In genomic region chr1:1033731-1034437, GRCh38 we compare ENCODE assay signal across 8 cellular contexts. TPM values are rescaled to one million over a fixed set of nuclear protein-coding genes. Genes with fewer than 3 reads are reported as not detected.
DNase-seq lines count a peak whose midpoint lies in the region; FAIRE-seq and TF ChIP-seq lines count a peak whose summit lies in the region.

No MANE protein-coding gene starts in this region.

- peaks cover 13% of the 10 kb centered on the region for H3K27me3 Mint-ChIP-seq in neural progenitor cell (ENCODE audit: insufficient read depth, low read depth)

- H3K4me3 ChIP-seq in GM12864 (ENCODE audit: low read depth, low read length): peak overlapping the region; percentile 43
- H3K4me3 ChIP-seq in choroid plexus epithelial cell (ENCODE audit: low read depth, low read length): peak overlapping the region; percentile 38
- H3K4me3 ChIP-seq in neural progenitor cell: peak overlapping the region; percentile 58

- no peak for FAIRE-seq in GM19239 (lab: Jason Lieb, UNC)

- H3K4me2 ChIP-seq in neural progenitor cell: peak overlapping the region; percentile 87

- H3K9ac ChIP-seq in neural progenitor cell: no peak overlapping the region

- no peaks in the 10 kb centered on the region for H3K9me3 ChIP-seq in neural progenitor cell (ENCODE audit: low read depth)

- peaks cover 25% of the 10 kb centered on the region for H3K27me3 ChIP-seq in neural progenitor cell

- peak overlapping the region; percentile 69 for H3K4me3 Mint-ChIP-seq in neural progenitor cell

- H3F3A ChIP-seq in neural progenitor cell (ENCODE audit: low read depth): peaks cover 25% of the 10 kb centered on the region

- H3K27ac ChIP-seq in neural progenitor cell: no peak overlapping the region

- no peak overlapping the region for H3K27ac Mint-ChIP-seq in neural progenitor cell

- TF ChIP-seq CTCF in GM12864 (IDR thresholded peaks at IDR 0.05; ENCODE audit: low read depth, low read length, missing control alignments) (no peak), choroid plexus epithelial cell (conservative IDR thresholded peaks at IDR 0.05; ENCODE audit: low read depth, low read length) (no peak), neural progenitor cell (IDR thresholded peaks at IDR 0.05) (no peak)

- H3K36me3 ChIP-seq in neural progenitor cell: no peaks in the 10 kb centered on the region

- DNase-seq in GM12864 (ENCODE audit: low read depth): no peak
- peak; percentile 41 for DNase-seq in NCI-H1105 (lab: John Stamatoyannopoulos, UW)
- no peak for DNase-seq in choroid plexus epithelial cell (ENCODE audit: low read depth)
- peak; percentile 77 for DNase-seq in neural progenitor cell (ENCODE audit: low spot score)
- DNase-seq in RKO (ENCODE audit: low spot score): no peak
- DNase-seq in GM19239 (ENCODE audit: insufficient read length, low spot score): no peak
- no peak for DNase-seq in T1000 (lab: John Stamatoyannopoulos, UW)
- no peak for DNase-seq in activated gamma-delta T cell (lab: John Stamatoyannopoulos, UW)

- H3K79me2 ChIP-seq in neural progenitor cell (ENCODE audit: low read depth): peaks cover 8% of the 10 kb centered on the region

- H4K20me1 ChIP-seq in neural progenitor cell (ENCODE audit: low read depth): peaks cover 71% of the 10 kb centered on the region

- H3K36me3 Mint-ChIP-seq in neural progenitor cell: peaks cover 3% of the 10 kb centered on the region

- peaks cover 16% of the 10 kb centered on the region for H3K4me1 ChIP-seq in neural progenitor cell

- peaks cover 2% of the 10 kb centered on the region for H3K9me3 Mint-ChIP-seq in neural progenitor cell

- no peak overlapping the region for H2AFZ ChIP-seq in neural progenitor cell (replicated peaks)

- peaks cover 11% of the 10 kb centered on the region for H3K4me1 Mint-ChIP-seq in neural progenitor cell

RNA-seq across cellular contexts. Expression of gene AGRN, which starts 14.0 kb away (rescaled TPM):
- 34.1 and 142 TPM in 2 replicates for total RNA-seq in neural progenitor cell (ENCODE audit: low replicate concordance)

RNA-seq across cellular contexts. Expression of gene ISG15, which starts 20.6 kb away (rescaled TPM):
- 22.4 and 33.6 TPM in 2 replicates for total RNA-seq in neural progenitor cell (ENCODE audit: low replicate concordance)

RNA-seq across cellular contexts. Expression of gene HES4, which starts 34.0 kb away (rescaled TPM):
- total RNA-seq in neural progenitor cell (ENCODE audit: low replicate concordance): 7.6 and 35.7 TPM in 2 replicates

RNA-seq across cellular contexts. Expression of gene RNF223, which starts 40.2 kb away (rescaled TPM):
- not detected in 2 replicates for total RNA-seq in neural progenitor cell (ENCODE audit: low replicate concordance)

RNA-seq across cellular contexts. Expression of gene PERM1, which starts 52.0 kb away (rescaled TPM):
- total RNA-seq in neural progenitor cell (ENCODE audit: low replicate concordance): not detected in 2 replicates

Comparison
In these comparisons a context has a peak if more than half of its experiments do, and no peak if none do; other contexts are left out.
1. DNase-seq: peak in NCI-H1105 (single experiment) and neural progenitor cell (single experiment); none in GM12864 (single experiment), choroid plexus epithelial cell (single experiment), RKO (single experiment), GM19239 (single experiment), T1000 (single experiment) and activated gamma-delta T cell (single experiment).
2. Peak in every context shown above with its lines, with median percentiles within 50 percentile points of each other: H3K4me3 ChIP-seq.